ENCODE assay signal across 12 cellular contexts in the genomic region with DNA sequence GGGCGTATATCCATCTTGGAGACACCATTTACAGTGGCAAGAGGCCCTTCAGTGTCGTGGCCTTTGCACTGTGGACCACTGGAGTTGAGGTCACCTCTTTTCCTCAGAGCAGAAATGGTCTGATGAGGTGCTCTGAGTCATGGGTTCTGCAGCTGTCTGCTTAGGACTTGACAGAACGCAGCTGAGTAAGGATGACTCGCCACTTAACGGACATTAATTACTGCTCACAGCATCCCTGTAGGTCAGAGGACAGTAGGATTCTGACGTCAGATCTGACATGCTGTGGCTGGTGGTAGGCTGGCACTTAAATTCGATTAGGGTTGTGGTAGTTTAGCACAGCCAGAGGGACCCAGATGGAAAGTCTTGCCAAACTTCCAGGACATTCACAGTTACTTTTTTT.
DNase-seq lines count a peak whose midpoint lies in the region; ATAC-seq and TF ChIP-seq lines count a peak whose summit lies in the region.
"Had no signal": no experiment of that assay in that cellular context is flagged by ENCODE, and none has a peak within 500 bp of the region (broad histone marks: within the 10 kb centered on the region; RNA-seq: fewer than 3 reads in every experiment).

No MANE protein-coding gene starts in this region.

- no peaks in the 10 kb centered on the region for H3K36me3 ChIP-seq in WERI-Rb-1
- H3K36me3 ChIP-seq: esophagus muscularis mucosa had no signal

- H3K27ac Mint-ChIP-seq in stimulated activated effector memory CD8-positive, alpha-beta T cell treated with anti-CD3 and anti-CD28 coated beads, Interleukin-12 subunit alpha, Interleukin-12 subunit beta, amount 100 ng/mL, for 72 hours: no peak overlapping the region
- H3K27ac Mint-ChIP-seq in naive thymus-derived CD8-positive, alpha-beta T cell: no peak overlapping the region
- H3K27ac Mint-ChIP-seq: nephron had no signal

- no peaks in the 10 kb centered on the region for H3K9me3 ChIP-seq in WERI-Rb-1 (ENCODE audit: severe bottlenecking)
- H3K9me3 ChIP-seq: esophagus muscularis mucosa had no signal

- POLR2A ChIA-PET in naive thymus-derived CD8-positive, alpha-beta T cell (lab: Charles Lee): no interaction called here

- H3K4me3 ChIP-seq in WERI-Rb-1 (ENCODE audit: low read depth, low read length): no peak overlapping the region
- H3K4me3 ChIP-seq: esophagus muscularis mucosa had no signal

- H3K36me3 Mint-ChIP-seq in stimulated activated effector memory CD8-positive, alpha-beta T cell treated with anti-CD3 and anti-CD28 coated beads, Interleukin-12 subunit alpha, Interleukin-12 subunit beta, amount 100 ng/mL, for 72 hours: no peaks in the 10 kb centered on the region
- H3K36me3 Mint-ChIP-seq in naive thymus-derived CD8-positive, alpha-beta T cell: peaks cover 0 to 13% (median 2%) of the 10 kb centered on the region in 3 donors

- no peaks in the 10 kb centered on the region for H3K27me3 ChIP-seq in WERI-Rb-1 (ENCODE audit: insufficient read depth, low read depth, severe bottlenecking)
- H3K27me3 ChIP-seq: esophagus muscularis mucosa had no signal

- no peak overlapping the region for H3K4me3 Mint-ChIP-seq in stimulated activated effector memory CD8-positive, alpha-beta T cell treated with anti-CD3 and anti-CD28 coated beads, Interleukin-12 subunit alpha, Interleukin-12 subunit beta, amount 100 ng/mL, for 72 hours
- H3K4me3 Mint-ChIP-seq in naive thymus-derived CD8-positive, alpha-beta T cell: no peak overlapping the region
- H3K4me3 Mint-ChIP-seq: nephron had no signal

- DNase-seq in DMS153 (lab: John Stamatoyannopoulos, UW) (peak; percentile 35), DMS153 treated with DMSO at 0.1 percent for 48 hours (lab: John Stamatoyannopoulos, UW; ENCODE audit: unreplicated experiment) (no peak), RPMI7951 (ENCODE audit: low read depth) (peak; percentile 95), fibroblast of peridontal ligament (ENCODE audit: extremely low read depth) (peak; percentile 90), WERI-Rb-1 (no peak)
- no peak for DNase-seq in stimulated activated effector memory CD8-positive, alpha-beta T cell treated with anti-CD3 and anti-CD28 coated beads, Interleukin-12 subunit alpha, Interleukin-12 subunit beta, amount 100 ng/mL, for 72 hours (ENCODE audit: low spot score in 2 of 2)
- DNase-seq in activated effector memory CD4-positive, alpha-beta T cell treated with Interleukin-2 at 50 U/mL for 16 hours: no peak
- no peak for DNase-seq in naive thymus-derived CD8-positive, alpha-beta T cell
- DNase-seq: 8988T, T-helper 2 cell had no signal

- H3K9me3 Mint-ChIP-seq in stimulated activated effector memory CD8-positive, alpha-beta T cell treated with anti-CD3 and anti-CD28 coated beads, Interleukin-12 subunit alpha, Interleukin-12 subunit beta, amount 100 ng/mL, for 72 hours: no peaks in the 10 kb centered on the region
- H3K9me3 Mint-ChIP-seq in naive thymus-derived CD8-positive, alpha-beta T cell: peaks cover 0 to 13% (median 4%) of the 10 kb centered on the region in 9 donors

- H3K27ac ChIP-seq in WERI-Rb-1: no peak overlapping the region
- H3K27ac ChIP-seq: esophagus muscularis mucosa had no signal

- peaks cover 1 to 30% (median 13%) of the 10 kb centered on the region in 5 donors for H3K27me3 Mint-ChIP-seq in naive thymus-derived CD8-positive, alpha-beta T cell

- peak; percentile 37 for ATAC-seq in stimulated activated effector memory CD8-positive, alpha-beta T cell treated with anti-CD3 and anti-CD28 coated beads, Interleukin-12 subunit alpha, Interleukin-12 subunit beta, amount 100 ng/mL, for 72 hours
- no peak for ATAC-seq in naive thymus-derived CD8-positive, alpha-beta T cell

- TF ChIP-seq CTCF in WERI-Rb-1 (IDR thresholded peaks at IDR 0.05; ENCODE audit: low read depth, low read length): no peak

- H3K4me1 Mint-ChIP-seq in stimulated activated effector memory CD8-positive, alpha-beta T cell treated with anti-CD3 and anti-CD28 coated beads, Interleukin-12 subunit alpha, Interleukin-12 subunit beta, amount 100 ng/mL, for 72 hours: no peaks in the 10 kb centered on the region
- no peaks in the 10 kb centered on the region for H3K4me1 Mint-ChIP-seq in naive thymus-derived CD8-positive, alpha-beta T cell

Comparison
In these comparisons a context has a peak if more than half of its experiments do, and no peak if none do; other contexts are left out.
1. DNase-seq: peak in DMS153 (single experiment), RPMI7951 (single experiment) and fibroblast of peridontal ligament (single experiment); none in DMS153 treated with DMSO at 0.1 percent for 48 hours (single experiment), stimulated activated effector memory CD8-positive, alpha-beta T cell treated with anti-CD3 and anti-CD28 coated beads, Interleukin-12 subunit alpha, Interleukin-12 subunit beta, amount 100 ng/mL, for 72 hours (0 of 2), WERI-Rb-1 (single experiment), activated effector memory CD4-positive, alpha-beta T cell treated with Interleukin-2 at 50 U/mL for 16 hours (single experiment) and naive thymus-derived CD8-positive, alpha-beta T cell (0 of 10).